In the genomic region with DNA sequence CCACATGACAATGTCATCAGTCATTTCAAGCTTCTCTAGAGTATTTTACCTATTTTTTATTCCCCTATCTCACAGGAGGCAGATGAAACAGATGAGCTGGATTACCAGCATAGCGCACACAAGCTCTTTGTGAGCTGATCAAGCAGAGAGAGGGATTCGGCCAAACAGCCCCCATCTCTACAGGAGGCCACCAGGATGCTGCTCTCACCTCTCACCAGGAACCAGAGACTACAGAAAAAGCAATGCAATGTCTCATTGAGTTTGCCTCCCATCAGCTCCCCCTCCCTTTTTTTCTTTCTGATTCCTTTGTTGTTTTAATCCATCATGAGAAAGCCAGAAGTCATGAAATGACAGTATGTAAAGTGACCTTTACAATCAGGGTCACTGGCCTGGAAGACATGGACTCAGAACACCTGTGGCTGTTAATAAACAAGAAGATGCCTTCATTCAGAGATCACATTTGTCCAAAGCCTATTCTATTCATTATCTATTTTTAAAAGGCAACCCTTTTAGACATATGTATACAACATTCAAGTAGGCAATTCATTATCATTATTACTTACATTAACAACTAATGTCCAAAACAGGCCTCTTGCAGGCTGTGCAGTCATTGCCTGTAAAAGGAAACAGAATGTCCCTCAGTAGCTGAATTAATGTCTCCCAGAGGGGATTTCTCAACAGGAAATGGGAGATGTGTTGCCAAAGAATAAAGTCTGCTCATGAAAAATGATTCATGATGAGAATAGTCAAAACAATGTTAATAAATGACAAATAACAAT, we compare ENCODE assay signal across 13 cellular contexts.
DNase-seq lines count a peak whose midpoint lies in the region; ATAC-seq and TF ChIP-seq lines count a peak whose summit lies in the region.
"Had no signal": no experiment of that assay in that cellular context is flagged by ENCODE, and none has a peak within 500 bp of the region (broad histone marks: within the 10 kb centered on the region; RNA-seq: fewer than 3 reads in every experiment).

No MANE protein-coding gene starts in this region.

- TF ChIP-seq CTCF in SK-N-SH (IDR thresholded peaks at IDR 0.05) (no peak), astrocyte of the cerebellum (IDR thresholded peaks at IDR 0.05; ENCODE audit: low read depth, low read length, missing control alignments) (no peak)

- intact Hi-C loops in left cardiac atrium (cut with DNase I): no loop called here

- H3F3A ChIP-seq in SK-N-SH (replicated peaks; ENCODE audit: insufficient read depth): no peaks in the 10 kb centered on the region

- H3K4me3 Mint-ChIP-seq in T-cell: no peak overlapping the region
- H3K4me3 Mint-ChIP-seq: activated naive CD4-positive, alpha-beta T cell treated with anti-CD3 and anti-CD28 coated beads for 36 hours had no signal

- no peak for TF ChIP-seq RAD21 in SK-N-SH (IDR thresholded peaks at IDR 0.05; ENCODE audit: low read length)

- H3K9me3 ChIP-seq in SK-N-SH: no peaks in the 10 kb centered on the region

- H3K36me3 ChIP-seq in SK-N-SH (replicated peaks in 1 of 2; ENCODE audit: control insufficient read depth in 1 of 2, insufficient read depth in 2 of 2, low read length in 1 of 2): no peaks in the 10 kb centered on the region

- H3K27ac Mint-ChIP-seq in T-cell: no peak overlapping the region
- H3K27ac Mint-ChIP-seq: activated naive CD4-positive, alpha-beta T cell treated with anti-CD3 and anti-CD28 coated beads for 36 hours had no signal

- no peak overlapping the region for H3K4me2 ChIP-seq in SK-N-SH

- peaks cover 4 to 5% of the 10 kb centered on the region in 2 experiments; a peak in 2 of 4 replicates for H3K4me1 ChIP-seq in SK-N-SH (ENCODE audit: control insufficient read depth in 1 of 2, insufficient read depth in 2 of 2, low read depth in 1 of 2, low read length in 1 of 2)

- H3K9me2 ChIP-seq in SK-N-SH: no peaks in the 10 kb centered on the region

- CTCF ChIA-PET in SK-N-SH (lab: Yijun Ruan, JAX) (interaction anchor here (1.2 kb wide), 1 partner anchor 394 kb away, joined by 3 read pairs; no protein-coding TSS in a partner anchor), T-cell (lab: Charles Lee) (interaction anchor here in 1 of 2 donors (0.6 kb wide), 1 partner anchor 1070 kb away, joined by 3 read pairs; no protein-coding TSS in a partner anchor)

- DNase-seq in SK-N-SH (no peak), astrocyte of the cerebellum (ENCODE audit: low read depth) (peak; percentile 5), left cardiac atrium (no peak), smooth muscle cell of the brain vasculature (ENCODE audit: low read depth, low spot score) (peak; percentile 39), UCSD-AML1 (lab: John Stamatoyannopoulos, UW; ENCODE audit: unreplicated experiment) (no peak), T-cell (no peak), NCI-H748 (lab: John Stamatoyannopoulos, UW; ENCODE audit: unreplicated experiment) (no peak)
- DNase-seq: activated naive CD4-positive, alpha-beta T cell treated with anti-CD3 and anti-CD28 coated beads for 36 hours; erythroblast; mesendoderm; NCI-H187; small intestine had no signal

- no peaks in the 10 kb centered on the region for H4K20me1 ChIP-seq in SK-N-SH (ENCODE audit: insufficient read depth)

- H3K4me3 ChIP-seq in SK-N-SH (ENCODE audit: low read depth in 2 of 2, low read length in 1 of 2) (no peak overlapping the region), astrocyte of the cerebellum (ENCODE audit: low read depth, low read length) (no peak overlapping the region)

- H3K9me3 Mint-ChIP-seq in T-cell: no peaks in the 10 kb centered on the region
- H3K9me3 Mint-ChIP-seq: activated naive CD4-positive, alpha-beta T cell treated with anti-CD3 and anti-CD28 coated beads for 36 hours had no signal

- H2AFZ ChIP-seq in SK-N-SH (ENCODE audit: low read depth): no peak overlapping the region

- ATAC-seq in SK-N-SH treated with all-trans-retinoic acid at 6 μM for 48 hours (no peak; the same call in 1 of the 3 replicates), left cardiac atrium (peak; percentile 50 to 63), T-cell (replicated peaks in 1 of 4) (no peak)

- 62% methylated on average over 2 of the region's 2 CpGs for WGBS in SK-N-SH (ENCODE audit: low lambda C conversion rate)

- no peaks in the 10 kb centered on the region; the same call in 1 of the 2 replicates for H3K79me2 ChIP-seq in SK-N-SH (ENCODE audit: insufficient read depth)

- in situ Hi-C loops in astrocyte of the cerebellum (cut with HindIII; ENCODE audit: low sequenced_read_pairs): no loop called here

- H3K27me3 ChIP-seq in SK-N-SH (ENCODE audit: insufficient read depth): no peaks in the 10 kb centered on the region

- TF ChIP-seq EP300 in SK-N-SH (IDR thresholded peaks at IDR 0.05; ENCODE audit: borderline replicate concordance in 1 of 2, low read depth in 1 of 2, low read length in 1 of 2): no peak

- peak overlapping the region in 1 of 2 experiments; percentile 22; a peak in 1 of 4 replicates for H3K27ac ChIP-seq in SK-N-SH (ENCODE audit: low read depth in 2 of 2, low read length in 1 of 2)

- H3K4me1 Mint-ChIP-seq in T-cell: no peaks in the 10 kb centered on the region

- no peaks in the 10 kb centered on the region for H3K36me3 Mint-ChIP-seq in T-cell

- H3K27me3 Mint-ChIP-seq in T-cell: peaks cover 0 to 3% of the 10 kb centered on the region in 2 donors

- no peak overlapping the region for H3K9ac ChIP-seq in SK-N-SH

- POLR2A ChIA-PET in SK-N-SH (lab: Yijun Ruan, JAX) (no interaction called here), T-cell (lab: Charles Lee) (no interaction called here)

TF ChIP-seq in SK-N-SH treated with all-trans-retinoic acid at 6 μM for 48 hours, 23 proteins besides CTCF, POLR2A, EP300 and RAD21 (continues in another document):
- no peak for TF ChIP-seq ARNTL (CRISPR knock-in tag; IDR thresholded peaks at IDR 0.05; ENCODE audit: borderline replicate concordance, low read depth)
- TF ChIP-seq, protein P1, sequence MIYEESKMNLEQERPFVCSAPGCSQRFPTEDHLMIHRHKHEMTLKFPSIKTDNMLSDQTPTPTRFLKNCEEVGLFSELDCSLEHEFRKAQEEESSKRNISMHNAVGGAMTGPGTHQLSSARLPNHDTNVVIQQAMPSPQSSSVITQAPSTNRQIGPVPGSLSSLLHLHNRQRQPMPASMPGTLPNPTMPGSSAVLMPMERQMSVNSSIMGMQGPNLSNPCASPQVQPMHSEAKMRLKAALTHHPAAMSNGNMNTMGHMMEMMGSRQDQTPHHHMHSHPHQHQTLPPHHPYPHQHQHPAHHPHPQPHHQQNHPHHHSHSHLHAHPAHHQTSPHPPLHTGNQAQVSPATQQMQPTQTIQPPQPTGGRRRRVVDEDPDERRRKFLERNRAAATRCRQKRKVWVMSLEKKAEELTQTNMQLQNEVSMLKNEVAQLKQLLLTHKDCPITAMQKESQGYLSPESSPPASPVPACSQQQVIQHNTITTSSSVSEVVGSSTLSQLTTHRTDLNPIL (CRISPR knock-in tag; IDR thresholded peaks at IDR 0.05; ENCODE audit: low read depth): no peak

TF ChIP-seq in SK-N-SH, 30 proteins besides CTCF, POLR2A, EP300 and RAD21 (continues in another document):
- TF ChIP-seq NRF1 (IDR thresholded peaks at IDR 0.05; ENCODE audit: low read depth, low read length) (no peak), CHD2 (IDR thresholded peaks at IDR 0.05; ENCODE audit: low read length, partially characterized antibody) (no peak), POLR2AphosphoS5 (IDR thresholded peaks at IDR 0.05; ENCODE audit: low read depth, low read length) (no peak), GABPA (IDR thresholded peaks at IDR 0.05; ENCODE audit: low read depth) (no peak), MXI1 (IDR thresholded peaks at IDR 0.05; ENCODE audit: low read depth, low read length) (no peak), JUND (IDR thresholded peaks at IDR 0.05) (no peak), SMC3 (IDR thresholded peaks at IDR 0.05; ENCODE audit: low read depth, low read length) (no peak), TEAD4 (IDR thresholded peaks at IDR 0.05; ENCODE audit: borderline replicate concordance, insufficient read depth) (no peak)
- TF ChIP-seq, protein P2, sequence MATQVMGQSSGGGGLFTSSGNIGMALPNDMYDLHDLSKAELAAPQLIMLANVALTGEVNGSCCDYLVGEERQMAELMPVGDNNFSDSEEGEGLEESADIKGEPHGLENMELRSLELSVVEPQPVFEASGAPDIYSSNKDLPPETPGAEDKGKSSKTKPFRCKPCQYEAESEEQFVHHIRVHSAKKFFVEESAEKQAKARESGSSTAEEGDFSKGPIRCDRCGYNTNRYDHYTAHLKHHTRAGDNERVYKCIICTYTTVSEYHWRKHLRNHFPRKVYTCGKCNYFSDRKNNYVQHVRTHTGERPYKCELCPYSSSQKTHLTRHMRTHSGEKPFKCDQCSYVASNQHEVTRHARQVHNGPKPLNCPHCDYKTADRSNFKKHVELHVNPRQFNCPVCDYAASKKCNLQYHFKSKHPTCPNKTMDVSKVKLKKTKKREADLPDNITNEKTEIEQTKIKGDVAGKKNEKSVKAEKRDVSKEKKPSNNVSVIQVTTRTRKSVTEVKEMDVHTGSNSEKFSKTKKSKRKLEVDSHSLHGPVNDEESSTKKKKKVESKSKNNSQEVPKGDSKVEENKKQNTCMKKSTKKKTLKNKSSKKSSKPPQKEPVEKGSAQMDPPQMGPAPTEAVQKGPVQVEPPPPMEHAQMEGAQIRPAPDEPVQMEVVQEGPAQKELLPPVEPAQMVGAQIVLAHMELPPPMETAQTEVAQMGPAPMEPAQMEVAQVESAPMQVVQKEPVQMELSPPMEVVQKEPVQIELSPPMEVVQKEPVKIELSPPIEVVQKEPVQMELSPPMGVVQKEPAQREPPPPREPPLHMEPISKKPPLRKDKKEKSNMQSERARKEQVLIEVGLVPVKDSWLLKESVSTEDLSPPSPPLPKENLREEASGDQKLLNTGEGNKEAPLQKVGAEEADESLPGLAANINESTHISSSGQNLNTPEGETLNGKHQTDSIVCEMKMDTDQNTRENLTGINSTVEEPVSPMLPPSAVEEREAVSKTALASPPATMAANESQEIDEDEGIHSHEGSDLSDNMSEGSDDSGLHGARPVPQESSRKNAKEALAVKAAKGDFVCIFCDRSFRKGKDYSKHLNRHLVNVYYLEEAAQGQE (IDR thresholded peaks at IDR 0.05; ENCODE audit: low read depth, low read length): no peak
- TF ChIP-seq, protein P3, sequence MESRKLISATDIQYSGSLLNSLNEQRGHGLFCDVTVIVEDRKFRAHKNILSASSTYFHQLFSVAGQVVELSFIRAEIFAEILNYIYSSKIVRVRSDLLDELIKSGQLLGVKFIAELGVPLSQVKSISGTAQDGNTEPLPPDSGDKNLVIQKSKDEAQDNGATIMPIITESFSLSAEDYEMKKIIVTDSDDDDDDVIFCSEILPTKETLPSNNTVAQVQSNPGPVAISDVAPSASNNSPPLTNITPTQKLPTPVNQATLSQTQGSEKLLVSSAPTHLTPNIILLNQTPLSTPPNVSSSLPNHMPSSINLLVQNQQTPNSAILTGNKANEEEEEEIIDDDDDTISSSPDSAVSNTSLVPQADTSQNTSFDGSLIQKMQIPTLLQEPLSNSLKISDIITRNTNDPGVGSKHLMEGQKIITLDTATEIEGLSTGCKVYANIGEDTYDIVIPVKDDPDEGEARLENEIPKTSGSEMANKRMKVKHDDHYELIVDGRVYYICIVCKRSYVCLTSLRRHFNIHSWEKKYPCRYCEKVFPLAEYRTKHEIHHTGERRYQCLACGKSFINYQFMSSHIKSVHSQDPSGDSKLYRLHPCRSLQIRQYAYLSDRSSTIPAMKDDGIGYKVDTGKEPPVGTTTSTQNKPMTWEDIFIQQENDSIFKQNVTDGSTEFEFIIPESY (IDR thresholded peaks at IDR 0.05; ENCODE audit: borderline replicate concordance, low read depth): no peak

Comparison
In these comparisons a context has a peak if more than half of its experiments do, and no peak if none do; other contexts are left out.
1. ATAC-seq: peak in left cardiac atrium (2 of 2); none in SK-N-SH treated with all-trans-retinoic acid at 6 μM for 48 hours (single experiment) and T-cell (0 of 4).
2. DNase-seq: peak in astrocyte of the cerebellum (single experiment) and smooth muscle cell of the brain vasculature (single experiment); none in SK-N-SH (single experiment), left cardiac atrium (single experiment), UCSD-AML1 (single experiment), T-cell (0 of 34) and NCI-H748 (single experiment).